14 cellular contexts compared by ENCODE assay signal in genomic region chr1:233109121-233109520, GRCh38.
"Had no signal": no experiment of that assay in that cellular context is flagged by ENCODE, and none has a peak within 500 bp of the region (broad histone marks: within the 10 kb centered on the region; RNA-seq: fewer than 3 reads in every experiment).

No MANE protein-coding gene starts in this region.

- H3K27ac ChIP-seq: colonic mucosa, hepatocyte, neutrophil, right atrium auricular region, tibial artery had no signal

- H3K36me3 ChIP-seq: colonic mucosa, neutrophil, right atrium auricular region, tibial artery had no signal

- H3K4me3 Mint-ChIP-seq: activated naive CD8-positive, alpha-beta T cell treated with anti-CD3 and anti-CD28 coated beads, Interleukin-2, amount 10 ng/mL, durations not matched to agents 7 days and 5 days; activated T-cell treated with anti-CD3 and anti-CD28 coated beads, Interleukin-2, amount 50 U/mL, for 24 hours; naive B cell had no signal

- H3K9me3 Mint-ChIP-seq: activated naive CD8-positive, alpha-beta T cell treated with anti-CD3 and anti-CD28 coated beads, Interleukin-2, amount 10 ng/mL, durations not matched to agents 7 days and 5 days; activated T-cell treated with anti-CD3 and anti-CD28 coated beads, Interleukin-2, amount 50 U/mL, for 24 hours; naive B cell had no signal

- H3K27me3 Mint-ChIP-seq: activated naive CD8-positive, alpha-beta T cell treated with anti-CD3 and anti-CD28 coated beads, Interleukin-2, amount 10 ng/mL, durations not matched to agents 7 days and 5 days; activated T-cell treated with anti-CD3 and anti-CD28 coated beads, Interleukin-2, amount 50 U/mL, for 24 hours; naive B cell had no signal

- DNase-seq: activated CD4-positive, alpha-beta T cell treated with anti-CD3 and anti-CD28 coated beads, Interleukin-2, amount 50 U/mL, for 4 hours; activated naive CD8-positive, alpha-beta T cell treated with anti-CD3 and anti-CD28 coated beads, Interleukin-2, amount 10 ng/mL, durations not matched to agents 7 days and 5 days; activated T-cell treated with anti-CD3 and anti-CD28 coated beads, Interleukin-2, amount 50 U/mL, for 24 hours; aorta; colonic mucosa; effector CD4-positive, alpha-beta T cell; kidney glomerular epithelial cell; naive B cell; small intestine; tibial artery had no signal

- FAIRE-seq: small intestine had no signal

- H3K4me1 ChIP-seq: colonic mucosa had no signal

- H3K4me3 ChIP-seq: colonic mucosa, hepatocyte, right atrium auricular region, tibial artery had no signal

- H3K27me3 ChIP-seq: colonic mucosa, hepatocyte, neutrophil, right atrium auricular region, tibial artery had no signal

- H3K9me3 ChIP-seq: colonic mucosa, neutrophil, right atrium auricular region, tibial artery had no signal

- H3K27ac Mint-ChIP-seq: activated naive CD8-positive, alpha-beta T cell treated with anti-CD3 and anti-CD28 coated beads, Interleukin-2, amount 10 ng/mL, durations not matched to agents 7 days and 5 days; activated T-cell treated with anti-CD3 and anti-CD28 coated beads, Interleukin-2, amount 50 U/mL, for 24 hours had no signal

- H3K4me1 Mint-ChIP-seq: naive B cell had no signal

- ATAC-seq: activated CD4-positive, CD25-positive, alpha-beta regulatory T cell treated with anti-CD3 and anti-CD28 coated beads, Interleukin-2, amount 50 U/mL, for 24 hours had no signal
